In genomic region chr1:214332950-214333798, GRCh38 we compare ENCODE assay signal across 8 cellular contexts.
DNase-seq lines count a peak whose midpoint lies in the region; ATAC-seq and FAIRE-seq lines count a peak whose summit lies in the region.

No MANE protein-coding gene starts in this region.

- DNase-seq in NCI-H146 (lab: John Stamatoyannopoulos, UW) (peak; percentile 7), NCI-H146 treated with DMSO at 0.1 percent for 48 hours (lab: John Stamatoyannopoulos, UW; ENCODE audit: unreplicated experiment) (no peak), RCC 7860 (ENCODE audit: low spot score) (peak; percentile 45), amniotic epithelial cell (ENCODE audit: low read depth) (peak; percentile 59), hippocampal formation (lab: John Stamatoyannopoulos, UW) (peak; percentile 24 to 34)
- peak; percentile 29 for DNase-seq in stimulated activated CD4-positive, alpha-beta T cell treated with anti-CD3 and anti-CD28 coated beads, Interleukin-12 subunit alpha, Interleukin-12 subunit beta, amount 100 ng/mL, for 4 hours

- peak; percentile 28 for ATAC-seq in HG02981 (IDR thresholded peaks at IDR 0.05; ENCODE audit: unreplicated experiment)
- ATAC-seq in HG02571 (IDR thresholded peaks at IDR 0.05; ENCODE audit: unreplicated experiment), result no peak

- no peak for FAIRE-seq in RCC 7860 (lab: Jason Lieb, UNC)
